In the genomic region with DNA sequence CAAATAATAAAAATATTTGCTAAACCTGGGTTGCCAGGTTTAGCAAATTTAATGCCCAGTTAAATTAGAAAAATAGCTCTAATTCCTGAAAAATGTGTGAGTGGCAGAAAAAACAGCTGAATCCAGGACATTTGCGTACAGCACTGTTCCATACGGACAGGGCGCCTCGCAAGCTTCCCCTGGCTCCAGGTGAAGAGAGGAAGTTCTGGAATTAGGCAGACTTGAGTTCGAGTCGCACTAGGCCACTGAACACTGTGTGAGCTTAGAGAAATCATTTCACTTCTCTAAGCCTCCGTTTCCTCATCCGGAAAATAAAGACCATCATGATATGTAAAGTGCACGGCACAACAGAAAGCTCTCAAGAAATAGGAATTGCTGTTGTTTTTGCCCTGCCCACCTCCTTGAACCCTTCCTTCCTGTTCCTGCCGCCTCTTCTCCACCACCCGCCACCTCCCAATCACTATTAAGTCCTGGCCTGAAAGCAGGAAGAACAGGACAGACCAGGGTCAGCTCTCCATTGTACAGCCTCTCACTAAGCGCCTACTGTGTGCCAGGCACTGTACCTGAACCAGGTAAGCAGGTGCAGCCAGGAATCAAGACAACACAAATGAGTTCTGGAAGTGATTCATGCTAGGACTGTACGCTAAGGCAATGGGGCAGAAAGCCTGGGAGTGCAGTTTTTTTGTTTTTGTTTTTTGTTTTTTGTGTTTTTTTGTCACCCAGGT, we compare ENCODE assay signal across 8 cellular contexts. TPM values are rescaled to one million over a fixed set of nuclear protein-coding genes. Genes with fewer than 3 reads are reported as not detected.
DNase-seq lines count a peak whose midpoint lies in the region; ATAC-seq, FAIRE-seq and TF ChIP-seq lines count a peak whose summit lies in the region.

No MANE protein-coding gene starts in this region.

- no peaks in the 10 kb centered on the region for H3K79me2 ChIP-seq in GM12878 (ENCODE audit: control insufficient read depth, insufficient read depth, low read length)

- SMC1A ChIA-PET in GM12878 (lab: Charles Lee; ENCODE audit: uncharacterized antibody, unreplicated experiment), result interaction anchor here (0.6 to 1.2 kb wide), 4 partner anchors 43 to 194 kb away, joined by 3 to 5 read pairs (median 3); no protein-coding TSS in a partner anchor

- DNase-seq in heart left ventricle, result no peak
- no peak for DNase-seq in left ventricle myocardium superior
- DNase-seq in GM12878 (ENCODE audit: low read depth, low spot score), result no peak
- no peak for DNase-seq in lung (ENCODE audit: low spot score)
- no peak for DNase-seq in uterus
- no peak for DNase-seq in A172 (ENCODE audit: low spot score)
- no peak for DNase-seq in DMS79 (lab: John Stamatoyannopoulos, UW)
- DNase-seq in NCI-H1930 (lab: John Stamatoyannopoulos, UW), result no peak

- POLR2A ChIA-PET in GM12878 (lab: Charles Lee), result interaction anchor here (1.0 kb wide), 1 partner anchor 94 kb away, joined by 3 read pairs; no protein-coding TSS in a partner anchor

- peaks cover 0 to 13% (median 0%) of the 10 kb centered on the region in 9 donors for H3K36me3 ChIP-seq in heart left ventricle
- no peaks in the 10 kb centered on the region for H3K36me3 ChIP-seq in GM12878 (ENCODE audit: control insufficient read depth in 2 of 2, insufficient read depth in 2 of 2, low read length in 1 of 2)
- H3K36me3 ChIP-seq in lung (ENCODE audit: control insufficient read depth in 2 of 2, insufficient read depth in 2 of 2, low read length in 2 of 2), result peaks cover 0 to 8% of the 10 kb centered on the region in 2 donors
- no peaks in the 10 kb centered on the region for H3K36me3 ChIP-seq in uterus

- TF ChIP-seq CTCF in heart left ventricle (IDR thresholded peaks at IDR 0.05) (no peak), GM12878 (IDR thresholded peaks at IDR 0.05 in 2 of 3, conservative IDR thresholded peaks at IDR 0.05 in 1 of 3; ENCODE audit: control insufficient read depth in 2 of 3, extremely low read depth in 1 of 3, insufficient read depth in 1 of 3, low read depth in 3 of 3, low read length in 3 of 3) (no peak), lung (IDR thresholded peaks at IDR 0.05; ENCODE audit: control extremely low read depth, extremely low read depth) (no peak), uterus (IDR thresholded peaks at IDR 0.05) (no peak)

- H3K9ac ChIP-seq in GM12878 (ENCODE audit: control insufficient read depth, insufficient read depth, low read length), result peak overlapping the region; percentile 32; the same call in 1 of the 2 replicates

- no peak for TF ChIP-seq POLR2A in heart left ventricle (IDR thresholded peaks at IDR 0.05)
- TF ChIP-seq POLR2A in GM12878 (IDR thresholded peaks at IDR 0.05; ENCODE audit: low read depth, low read length), result no peak
- no peak for TF ChIP-seq POLR2A in uterus (IDR thresholded peaks at IDR 0.05)

- TF ChIP-seq RAD21 in GM12878 (IDR thresholded peaks at IDR 0.05; ENCODE audit: insufficient read depth, low read depth, low read length), result no peak

- 48 to 61% (median 56%) methylated on average over 13 of the region's 13 CpGs for WGBS in heart left ventricle, 4 donors
- WGBS in GM12878 (ENCODE audit: insufficient coverage, insufficient replicate concordance, low lambda C conversion rate, missing lambda C conversion rate), result 48% methylated on average over 13 of the region's 13 CpGs
- WGBS in lung, 2 donors, result 43 to 46% methylated on average over 13 of the region's 13 CpGs

- peak overlapping the region; percentile 75 for H3K4me2 ChIP-seq in GM12878 (ENCODE audit: control insufficient read depth, insufficient read depth)

- no peaks in the 10 kb centered on the region for H3K27me3 ChIP-seq in heart left ventricle
- H3K27me3 ChIP-seq in GM12878 (replicated peaks in 1 of 2; ENCODE audit: control insufficient read depth in 2 of 2, insufficient read depth in 2 of 2, low read length in 1 of 2), result no peaks in the 10 kb centered on the region
- no peaks in the 10 kb centered on the region for H3K27me3 ChIP-seq in lung (ENCODE audit: control insufficient read depth, insufficient read depth)
- no peaks in the 10 kb centered on the region for H3K27me3 ChIP-seq in uterus

- no peaks in the 10 kb centered on the region for H4K20me1 ChIP-seq in GM12878 (ENCODE audit: control insufficient read depth, insufficient read depth)

- RAD21 ChIA-PET in GM12878 (lab: Charles Lee; ENCODE audit: unreplicated experiment), result interaction anchor here (1.5 to 1.6 kb wide), 2 partner anchors 27 to 82 kb away, joined by 4 to 6 read pairs; no protein-coding TSS in a partner anchor

- ATAC-seq in heart left ventricle, result no peak
- ATAC-seq in left ventricle myocardium superior, result no peak
- ATAC-seq in GM12878, result no peak; the same call in 2 of the 3 replicates
- ATAC-seq in lung (ENCODE audit: insufficient read depth, low FRiP score), result no peak

- peak overlapping the region; percentile 92 for H2AFZ ChIP-seq in GM12878 (ENCODE audit: control insufficient read depth, low read depth, low read length)

- H3K27ac ChIP-seq in heart left ventricle (peak overlapping the region in 10 of 12 donors; percentile 17 to 89 (median 84)), GM12878 (ENCODE audit: control insufficient read depth, insufficient read depth) (no peak overlapping the region), lung (ENCODE audit: low read depth in 1 of 2, low read length in 1 of 2) (no peak overlapping the region), uterus (peak overlapping the region; percentile 67 to 80)

- in situ Hi-C loops in GM12878 (cut with MboI), result no loop called here

- BruUV-seq in GM12878 (replicated peaks; lab: Mats Ljungman, UMichigan), result TSS peak; percentile 74

- no peaks in the 10 kb centered on the region for H3K9me3 ChIP-seq in heart left ventricle
- H3K9me3 ChIP-seq in GM12878 (replicated peaks; ENCODE audit: control insufficient read depth, insufficient read depth, low read length), result no peaks in the 10 kb centered on the region
- H3K9me3 ChIP-seq in lung (ENCODE audit: control insufficient read depth in 2 of 2, insufficient read depth in 1 of 2, low read length in 1 of 2), result no peaks in the 10 kb centered on the region
- no peaks in the 10 kb centered on the region for H3K9me3 ChIP-seq in uterus

- intact Hi-C loops in heart left ventricle (cut with DNase I), result no loop called here
- intact Hi-C loops in left ventricle myocardium superior (cut with micrococcal nuclease), result no loop called here
- intact Hi-C loops in GM12878 (cut with micrococcal nuclease; ENCODE audit: unreplicated experiment), result no loop called here
- intact Hi-C loops in uterus (cut with DNase I; ENCODE audit: low total_unique reads), result no loop called here

- CTCF ChIA-PET in GM12878 (lab: Yijun Ruan, JAX), result interaction anchor here (1.0 to 2.5 kb wide), 4 partner anchors 16 to 342 kb away, joined by 3 to 13 read pairs (median 7); no protein-coding TSS in a partner anchor

- H3K4me1 ChIP-seq in heart left ventricle (peaks cover 0 to 34% (median 21%) of the 10 kb centered on the region in 12 donors), GM12878 (ENCODE audit: control insufficient read depth, insufficient read depth, low read length) (peaks cover 2% of the 10 kb centered on the region; the same call in 1 of the 2 replicates), lung (ENCODE audit: control insufficient read depth in 2 of 2, insufficient read depth in 2 of 2, low read length in 2 of 2) (peaks cover 0 to 8% of the 10 kb centered on the region in 2 donors), uterus (peaks cover 0 to 11% of the 10 kb centered on the region in 2 donors)

- TF ChIP-seq EP300 in GM12878 (IDR thresholded peaks at IDR 0.05; ENCODE audit: borderline replicate concordance in 1 of 2, control insufficient read depth in 1 of 2, low read depth in 2 of 2, low read length in 2 of 2), result no peak

- FAIRE-seq in GM12878 (lab: Jason Lieb, UNC), result peak; percentile 52

- H3K4me3 ChIP-seq in heart left ventricle (peak overlapping the region; percentile 75 to 99 (median 84)), GM12878 (peak overlapping the region; percentile 68), lung (peak overlapping the region; percentile 90), uterus (peak overlapping the region; percentile 76 to 78)

RNA-seq across cellular contexts. Expression of a gene that starts 0.8 kb away (rescaled TPM):
- total RNA-seq in heart left ventricle, result 10 to 100 TPM; 12.8 to 48.7 (median 23.7) TPM
- 10 to 100 TPM; 29.5 to 35.1 TPM for polyA plus RNA-seq in heart left ventricle
- 28.6 TPM for total RNA-seq in left ventricle myocardium superior
- 1.8 and 3.4 TPM in 2 replicates for total RNA-seq in GM12878 (2013; cell fraction: nucleolus; rRNA removed)
- total RNA-seq in GM12878 (2014; rRNA removed), result 0.45 and 0.65 TPM in 2 replicates
- 0.18 and 0.28 TPM in 2 replicates for total RNA-seq in GM12878 (2014; rRNA removed; fragmentation: Illumina TruSeq; extraction: Trizol)
- 1.3 and 1.4 TPM in 2 replicates for total RNA-seq in GM12878 (2021)
- 0.21 TPM for polyA plus RNA-seq in GM12878 (2011; ENCODE audit: low read depth)
- polyA plus RNA-seq in GM12878 (2011; rRNA removed), result 0.30 and 0.79 TPM in 2 replicates
- 1.0 and 1.8 TPM in 2 replicates for polyA plus RNA-seq in GM12878 (2011; cell fraction: cytosol; rRNA removed)
- 2.5 and 3.0 TPM in 2 replicates for polyA plus RNA-seq in GM12878 (2011; cell fraction: nucleus; rRNA removed)
- 1.0 and 1.3 TPM in 2 replicates for polyA plus RNA-seq in GM12878 (2012)
- polyA plus RNA-seq in GM12878 (2014; fragmentation: Illumina TruSeq; extraction: Trizol), result 0.29 TPM in 1 of 2 replicates, not detected in the other
- polyA plus RNA-seq in GM12878 (2014; fragmentation: Nextera tagmentation; extraction: Ambion mirVana), result under 1 TPM in 1 of 2 experiments, not detected in 1; 0.02 TPM
- 0.51 and 1.4 TPM in 2 replicates for polyA plus RNA-seq in GM12878 (2014; rRNA removed)
- polyA plus RNA-seq in GM12878 (2016; fragmentation: Nextera tagmentation; extraction: Ambion mirVana), result 1 to 10 TPM in 1 of 2 experiments, under 1 TPM in 1; 0.59 to 1.1 TPM
- 0.51 and 1.3 TPM in 2 replicates for polyA minus RNA-seq in GM12878 (2011; rRNA and poly(A)+ RNA removed)
- 0.53 and 0.73 TPM in 2 replicates for polyA minus RNA-seq in GM12878 (2011; cell fraction: cytosol; rRNA and poly(A)+ RNA removed)
- polyA minus RNA-seq in GM12878 (2011; cell fraction: nucleus; rRNA and poly(A)+ RNA removed), result 0.60 and 1.3 TPM in 2 replicates
- 10 to 100 TPM in 1 of 2 donors, 1 to 10 TPM in 1; 3.1 to 15.4 TPM for total RNA-seq in lung
- polyA plus RNA-seq in lung, result 10 to 100 TPM; 12.1 to 14.3 TPM
- 10 to 100 TPM in 2 of 4 donors, under 1 TPM in 2; under 0.01 to 15.1 (median 6.0) TPM for total RNA-seq in uterus
- 9.4 and 16.6 TPM in 2 replicates for total RNA-seq in A172 (2014; rRNA removed; shearing (Covaris generic))

RNA-seq across cellular contexts. Expression of a gene that starts 36.1 kb away (rescaled TPM):
- 10 to 100 TPM; 35.8 to 76.7 (median 40.3) TPM for total RNA-seq in heart left ventricle
- 10 to 100 TPM; 11.3 to 16.8 TPM for polyA plus RNA-seq in heart left ventricle
- total RNA-seq in left ventricle myocardium superior, result 45.1 TPM
- 28.3 and 28.4 TPM in 2 replicates for total RNA-seq in GM12878 (2013; cell fraction: nucleolus; rRNA removed)
- total RNA-seq in GM12878 (2014; rRNA removed), result 32.3 and 32.5 TPM in 2 replicates
- total RNA-seq in GM12878 (2014; rRNA removed; fragmentation: Illumina TruSeq; extraction: Trizol), result 25.3 and 27.6 TPM in 2 replicates
- total RNA-seq in GM12878 (2021), result 43.2 and 46.4 TPM in 2 replicates
- 18.6 TPM for polyA plus RNA-seq in GM12878 (2011; ENCODE audit: low read depth)
- 15.0 and 19.1 TPM in 2 replicates for polyA plus RNA-seq in GM12878 (2011; rRNA removed)
- 19.4 and 21.7 TPM in 2 replicates for polyA plus RNA-seq in GM12878 (2011; cell fraction: cytosol; rRNA removed)
- 18.9 and 27.2 TPM in 2 replicates for polyA plus RNA-seq in GM12878 (2011; cell fraction: nucleus; rRNA removed)
- 18.0 and 25.3 TPM in 2 replicates for polyA plus RNA-seq in GM12878 (2012)
- polyA plus RNA-seq in GM12878 (2014; fragmentation: Illumina TruSeq; extraction: Trizol), result 35.6 and 38.3 TPM in 2 replicates
- 1 to 10 TPM; 5.8 to 8.5 TPM for polyA plus RNA-seq in GM12878 (2014; fragmentation: Nextera tagmentation; extraction: Ambion mirVana)
- polyA plus RNA-seq in GM12878 (2014; rRNA removed), result 28.1 and 31.0 TPM in 2 replicates
- polyA plus RNA-seq in GM12878 (2016; fragmentation: Nextera tagmentation; extraction: Ambion mirVana), result 10 to 100 TPM in 1 of 2 experiments, 1 to 10 TPM in 1; 9.1 to 11.9 TPM
- 15.0 and 18.0 TPM in 2 replicates for polyA minus RNA-seq in GM12878 (2011; rRNA and poly(A)+ RNA removed)
- polyA minus RNA-seq in GM12878 (2011; cell fraction: cytosol; rRNA and poly(A)+ RNA removed), result 11.4 and 13.1 TPM in 2 replicates
- 4.8 and 11.5 TPM in 2 replicates for polyA minus RNA-seq in GM12878 (2011; cell fraction: nucleus; rRNA and poly(A)+ RNA removed)
- total RNA-seq in lung, result 10 to 100 TPM; 16.2 to 46.0 TPM
- 10 to 100 TPM in 1 of 2 donors, 1 to 10 TPM in 1; 9.6 to 19.6 TPM for polyA plus RNA-seq in lung
- 10 to 100 TPM; 11.8 to 31.3 (median 21.8) TPM for total RNA-seq in uterus
- total RNA-seq in A172 (2014; rRNA removed; shearing (Covaris generic)), result 30.5 and 32.3 TPM in 2 replicates

Comparison
In these comparisons a context has a peak if more than half of its experiments do, and no peak if none do; other contexts are left out.
1. H3K27ac ChIP-seq: peak in heart left ventricle (10 of 12) and uterus (2 of 2); none in GM12878 (single experiment) and lung (0 of 2).
2. Peak in every context shown above with its lines, with median percentiles within 50 percentile points of each other: H3K4me3 ChIP-seq.